Comparison of ENCODE assay signal across 17 cellular contexts in the genomic region with DNA sequence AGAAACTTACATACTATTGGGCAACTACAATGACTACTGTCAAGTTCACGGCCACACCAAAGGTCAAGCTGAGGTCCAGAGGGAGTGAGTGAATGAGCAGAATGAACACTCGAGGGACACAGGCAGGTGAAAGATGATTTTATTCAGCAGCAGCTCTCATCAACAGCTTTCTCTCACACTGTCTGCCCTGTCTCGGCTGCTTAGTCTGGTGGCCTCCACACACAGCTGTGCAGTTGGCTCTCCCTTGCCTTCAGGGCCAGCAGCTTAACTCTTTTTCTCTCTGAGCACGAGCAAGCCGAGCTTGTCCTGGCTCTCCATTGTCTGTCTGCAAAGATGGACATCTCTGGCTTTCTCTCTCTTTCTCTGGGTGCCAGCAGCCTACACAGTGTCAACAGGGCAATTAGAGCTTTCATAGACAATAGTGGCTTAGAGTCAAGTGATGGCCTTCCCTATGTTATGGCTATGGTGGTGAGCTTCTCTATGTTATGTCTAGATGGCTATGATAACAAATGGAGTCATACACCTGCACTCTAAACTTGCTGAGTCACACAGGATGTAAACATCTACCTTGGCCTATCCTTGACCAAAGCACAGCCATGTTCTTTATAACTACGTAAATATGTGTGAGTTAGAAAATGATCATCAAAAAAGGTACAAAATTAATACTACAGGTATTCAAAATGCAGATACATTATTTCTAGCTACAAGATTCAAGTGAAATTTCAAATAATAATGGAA.
"Had no signal": no experiment of that assay in that cellular context is flagged by ENCODE, and none has a peak within 500 bp of the region (broad histone marks: within the 10 kb centered on the region; RNA-seq: fewer than 3 reads in every experiment).

No MANE protein-coding gene starts in this region.

- H3K27me3 ChIP-seq: hepatocyte, tibial nerve, vagina had no signal

- ATAC-seq: activated CD4-positive, CD25-positive, alpha-beta regulatory T cell treated with anti-CD3 and anti-CD28 coated beads, Interleukin-2, amount 50 U/mL, for 24 hours; activated CD8-positive, alpha-beta memory T cell treated with anti-CD3 and anti-CD28 coated beads, Interleukin-2, amount 10 ng/mL, durations not matched to agents 7 days and 5 days; effector memory CD8-positive, alpha-beta T cell; left ventricle myocardium superior had no signal

- H3K36me3 Mint-ChIP-seq: activated CD8-positive, alpha-beta memory T cell treated with anti-CD3 and anti-CD28 coated beads, Interleukin-2, amount 10 ng/mL, durations not matched to agents 7 days and 5 days; activated naive CD4-positive, alpha-beta T cell treated with anti-CD3 and anti-CD28 coated beads, Interleukin-2, amount 50 U/mL, for 24 hours had no signal

- H3K9me3 Mint-ChIP-seq: activated naive CD4-positive, alpha-beta T cell treated with anti-CD3 and anti-CD28 coated beads, Interleukin-2, amount 50 U/mL, for 24 hours; activated T-cell treated with anti-CD3 and anti-CD28 coated beads, Interleukin-2, amount 50 U/mL, for 24 hours had no signal

- H3K4me3 Mint-ChIP-seq: activated CD8-positive, alpha-beta memory T cell treated with anti-CD3 and anti-CD28 coated beads, Interleukin-2, amount 10 ng/mL, durations not matched to agents 7 days and 5 days; activated naive CD4-positive, alpha-beta T cell treated with anti-CD3 and anti-CD28 coated beads, Interleukin-2, amount 50 U/mL, for 24 hours; activated T-cell treated with anti-CD3 and anti-CD28 coated beads, Interleukin-2, amount 50 U/mL, for 24 hours; central memory CD8-positive, alpha-beta T cell; effector memory CD8-positive, alpha-beta T cell had no signal

- H3K27ac Mint-ChIP-seq: activated CD8-positive, alpha-beta memory T cell treated with anti-CD3 and anti-CD28 coated beads, Interleukin-2, amount 10 ng/mL, durations not matched to agents 7 days and 5 days; activated naive CD4-positive, alpha-beta T cell treated with anti-CD3 and anti-CD28 coated beads, Interleukin-2, amount 50 U/mL, for 24 hours; activated T-cell treated with anti-CD3 and anti-CD28 coated beads, Interleukin-2, amount 50 U/mL, for 24 hours; effector memory CD8-positive, alpha-beta T cell had no signal

- DNase-seq: activated CD4-positive, alpha-beta T cell treated with anti-CD3 and anti-CD28 coated beads, Interleukin-2, amount 50 U/mL, for 48 hours; activated CD8-positive, alpha-beta memory T cell treated with anti-CD3 and anti-CD28 coated beads, Interleukin-2, amount 10 ng/mL, durations not matched to agents 7 days and 5 days; activated effector memory CD4-positive, alpha-beta T cell treated with Interleukin-2 at 50 U/mL for 16 hours; activated T-cell treated with anti-CD3 and anti-CD28 coated beads, Interleukin-2, amount 50 U/mL, for 24 hours; effector memory CD8-positive, alpha-beta T cell; erythroblast; kidney; left ventricle myocardium superior; mesendoderm; retina had no signal

- H3K4me1 Mint-ChIP-seq: activated CD8-positive, alpha-beta memory T cell treated with anti-CD3 and anti-CD28 coated beads, Interleukin-2, amount 10 ng/mL, durations not matched to agents 7 days and 5 days; activated naive CD4-positive, alpha-beta T cell treated with anti-CD3 and anti-CD28 coated beads, Interleukin-2, amount 50 U/mL, for 24 hours; central memory CD8-positive, alpha-beta T cell had no signal

- H3K36me3 ChIP-seq: tibial nerve, vagina had no signal

- H3K9me3 ChIP-seq: tibial nerve, vagina had no signal

- H3K4me1 ChIP-seq: tibial nerve, vagina had no signal

- H3K4me3 ChIP-seq: hepatocyte, skin epidermis, tibial nerve, vagina had no signal

- H3K27me3 Mint-ChIP-seq: activated CD8-positive, alpha-beta memory T cell treated with anti-CD3 and anti-CD28 coated beads, Interleukin-2, amount 10 ng/mL, durations not matched to agents 7 days and 5 days; activated naive CD4-positive, alpha-beta T cell treated with anti-CD3 and anti-CD28 coated beads, Interleukin-2, amount 50 U/mL, for 24 hours; activated T-cell treated with anti-CD3 and anti-CD28 coated beads, Interleukin-2, amount 50 U/mL, for 24 hours; central memory CD8-positive, alpha-beta T cell; effector memory CD8-positive, alpha-beta T cell had no signal

- FAIRE-seq: kidney had no signal

- H2AFZ ChIP-seq: hepatocyte had no signal

- H3K79me2 ChIP-seq: hepatocyte had no signal

- H3K27ac ChIP-seq: hepatocyte, skin epidermis, tibial nerve, vagina had no signal

- H3K4me2 ChIP-seq: hepatocyte had no signal
